8 cellular contexts compared by ENCODE assay signal in genomic region chr1:150515328-150516049, GRCh38. TPM values are rescaled to one million over a fixed set of nuclear protein-coding genes. Genes with fewer than 3 reads are reported as not detected.
DNase-seq lines count a peak whose midpoint lies in the region; ATAC-seq and TF ChIP-seq lines count a peak whose summit lies in the region.

Gene FALEC (plus strand): TSS chr1:150515752.

- no peaks in the 10 kb centered on the region for H3K9me3 ChIP-seq in IMR-90 (ENCODE audit: control insufficient read depth, insufficient read depth, low read length)
- no peaks in the 10 kb centered on the region for H3K9me3 ChIP-seq in OCI-LY7 (ENCODE audit: low read length)
- no peaks in the 10 kb centered on the region for H3K9me3 ChIP-seq in mucosa of rectum (ENCODE audit: control insufficient read depth in 2 of 2, low read length in 2 of 2)

- peak; percentile 90 for ATAC-seq in GM21528 (IDR thresholded peaks at IDR 0.05; ENCODE audit: low FRiP score, unreplicated experiment)
- ATAC-seq in IMR-90 (ENCODE audit: low read depth), result peak; percentile 99

- H4K5ac ChIP-seq in IMR-90 (ENCODE audit: low read depth, low read length), result peak within 1 kb of the TSS; percentile 6

- DNase-seq in DMS 273 treated with DMSO at 0.1 percent for 48 hours (lab: John Stamatoyannopoulos, UW), result peak; percentile 100
- peak; percentile 93 for DNase-seq in IMR-90
- peak; percentile 95 for DNase-seq in OCI-LY7 (ENCODE audit: low spot score)
- DNase-seq in activated T-cell treated with anti-CD3 and anti-CD28 coated beads for 4 hours, result peak; percentile 79
- DNase-seq in epithelial cell of proximal tubule (ENCODE audit: low read depth), result no peak
- DNase-seq in stimulated activated CD8-positive, alpha-beta memory T cell treated with anti-CD3 and anti-CD28 coated beads, Interleukin-4, amount 100 ng/mL, for 4 hours (ENCODE audit: low read depth in 2 of 2, low spot score in 1 of 2), result peak; percentile 71 to 84

- BruUV-seq in IMR-90 (replicated peaks; lab: Mats Ljungman, UMichigan), result no TSS peak
- BruUV-seq in OCI-LY7 (replicated peaks; lab: Mats Ljungman, UMichigan), result no TSS peak

- H3K18ac ChIP-seq in IMR-90 (ENCODE audit: low read depth, low read length), result peak within 1 kb of the TSS; percentile 8; the same call in 1 of the 2 replicates

- H3K27me3 ChIP-seq in IMR-90 (ENCODE audit: control insufficient read depth, insufficient read depth, low read length), result no peaks in the 10 kb centered on the region
- H3K27me3 ChIP-seq in mucosa of rectum (ENCODE audit: control insufficient read depth in 2 of 2, insufficient read depth in 2 of 2, low read length in 2 of 2), result no peaks in the 10 kb centered on the region

- intact Hi-C loops in IMR-90 (cut with micrococcal nuclease), result loop anchor here (5.0 kb wide), 1 partner anchor 193 kb away; the partner anchor contains the start of gene PRPF3
- intact Hi-C loops in OCI-LY7 (cut with micrococcal nuclease; ENCODE audit: unreplicated experiment), result loop anchor here (1.0 kb wide), 1 partner anchor 51 kb away; no protein-coding TSS in a partner anchor

- peak within 1 kb of the TSS; percentile 67 to 92 for H4K8ac ChIP-seq in IMR-90 (ENCODE audit: low read depth in 2 of 2, low read length in 2 of 2)

- H3K56ac ChIP-seq in IMR-90 (ENCODE audit: extremely low read depth, insufficient read depth, low read length), result peak within 1 kb of the TSS; percentile 67

- H3K9me2 ChIP-seq in OCI-LY7 (ENCODE audit: insufficient read depth, low read length), result no peaks in the 10 kb centered on the region

- H3K79me2 ChIP-seq in OCI-LY7 (ENCODE audit: insufficient read depth, low read depth, low read length), result no peaks in the 10 kb centered on the region

- peak within 1 kb of the TSS; percentile 89 for H3K4ac ChIP-seq in IMR-90 (ENCODE audit: low read depth, low read length)

- peak within 1 kb of the TSS; percentile 40 for H2AK5ac ChIP-seq in IMR-90 (ENCODE audit: low read depth, low read length)

- H2BK15ac ChIP-seq in IMR-90 (ENCODE audit: low read depth, low read length), result peak within 1 kb of the TSS; percentile 23; the same call in 1 of the 3 replicates

- TF ChIP-seq POLR2A in IMR-90 (IDR thresholded peaks at IDR 0.05; ENCODE audit: low read depth, low read length), result 0 out of 2 replicates have a peak, but pooled peaks have one; percentile 7

- H3K4me2 ChIP-seq in IMR-90 (ENCODE audit: low read depth, low read length), result peak within 1 kb of the TSS; percentile 86
- H3K4me2 ChIP-seq in OCI-LY7 (ENCODE audit: low read length), result peak within 1 kb of the TSS; percentile 76

- peak within 1 kb of the TSS; percentile 61 for H2BK20ac ChIP-seq in IMR-90 (ENCODE audit: low read depth, low read length)

- in situ Hi-C loops in IMR-90 (cut with MboI; ENCODE audit: low sequenced_read_pairs), result no loop called here

- H3K79me1 ChIP-seq in IMR-90 (ENCODE audit: low read depth in 1 of 2, low read length in 2 of 2), result peaks cover 5 to 41% of the 10 kb centered on the region in 2 experiments; a peak in 3 of 4 replicates

- WGBS in IMR-90 (ENCODE audit: extremely low coverage in 2 of 2, insufficient read length in 1 of 2), 2 experiments, result 4% methylated on average over 16 of the region's 54 CpGs; no CpG with 5 or more reads in 1 of the 2 experiments

- peak within 1 kb of the TSS; percentile 95 for H3K14ac ChIP-seq in IMR-90 (replicated peaks; ENCODE audit: low read depth, low read length)

- POLR2A ChIA-PET in IMR-90 (lab: Charles Lee; ENCODE audit: unreplicated experiment), result interaction anchor here (1.7 kb wide), 1 partner anchor 259 kb away, joined by 5 read pairs; no protein-coding TSS in a partner anchor
- POLR2A ChIA-PET in OCI-LY7 (lab: Charles Lee), result interaction anchor here (0.8 to 2.2 kb wide), 5 partner anchors 13 to 182 kb away, joined by 3 to 8 read pairs (median 4); partner anchors contain the start of genes GOLPH3L and TARS2

- dilution Hi-C loops in IMR-90 (cut with HindIII; ENCODE audit: low sequenced_read_pairs, unreplicated experiment), result no loop called here

- no peak for TF ChIP-seq RAD21 in IMR-90 (IDR thresholded peaks at IDR 0.05; ENCODE audit: low read length)

- H2AFZ ChIP-seq in IMR-90 (replicated peaks; ENCODE audit: low read length, poor library complexity) (peak within 1 kb of the TSS; percentile 98), OCI-LY7 (ENCODE audit: low read length) (peak within 1 kb of the TSS; percentile 70)

- H2BK120ac ChIP-seq in IMR-90 (ENCODE audit: low read depth, low read length), result peak within 1 kb of the TSS; percentile 83

- H4K91ac ChIP-seq in IMR-90 (ENCODE audit: insufficient read depth, low read depth, low read length), result peak within 1 kb of the TSS; percentile 82

- peak within 1 kb of the TSS; percentile 83 for H2AK9ac ChIP-seq in IMR-90 (replicated peaks; ENCODE audit: low read depth, low read length, poor library complexity)

- peaks cover 17% of the 10 kb centered on the region for H3K9me1 ChIP-seq in IMR-90 (ENCODE audit: insufficient read depth, low read length)

- H3K36me3 ChIP-seq in IMR-90 (ENCODE audit: control insufficient read depth, insufficient read depth, low read length) (peaks cover 23% of the 10 kb centered on the region), OCI-LY7 (ENCODE audit: insufficient read depth, low read length) (no peaks in the 10 kb centered on the region), mucosa of rectum (ENCODE audit: control insufficient read depth in 2 of 2, insufficient read depth in 2 of 2, low read length in 2 of 2) (peaks cover 3 to 4% of the 10 kb centered on the region in 2 donors)

- H3K27ac ChIP-seq in IMR-90 (ENCODE audit: insufficient read depth, low read length) (peak within 1 kb of the TSS; percentile 72), OCI-LY7 (ENCODE audit: low read depth, low read length, poor library complexity, severe bottlenecking) (peak within 1 kb of the TSS; percentile 29), mucosa of rectum (ENCODE audit: low read depth in 2 of 2, low read length in 2 of 2) (peak within 1 kb of the TSS; percentile 73 to 74)

- no peak for TF ChIP-seq CTCF in IMR-90 (conservative IDR thresholded peaks at IDR 0.05; ENCODE audit: low read depth, low read length)
- no peak for TF ChIP-seq CTCF in OCI-LY7 (conservative IDR thresholded peaks at IDR 0.05; ENCODE audit: low read length)
- no peak for TF ChIP-seq CTCF in epithelial cell of proximal tubule (conservative IDR thresholded peaks at IDR 0.05; ENCODE audit: low read depth, low read length)

- H3K4me3 ChIP-seq in IMR-90 (ENCODE audit: insufficient read depth, low read depth, low read length), result peak within 1 kb of the TSS; percentile 48
- peak within 1 kb of the TSS; percentile 65 for H3K4me3 ChIP-seq in OCI-LY7 (ENCODE audit: low read depth, low read length, poor library complexity, severe bottlenecking)
- peak within 1 kb of the TSS; percentile 72 for H3K4me3 ChIP-seq in epithelial cell of proximal tubule (ENCODE audit: low read depth, low read length)
- peak within 1 kb of the TSS; percentile 65 to 88 for H3K4me3 ChIP-seq in mucosa of rectum (ENCODE audit: low read length in 2 of 2)

- H3K4me1 ChIP-seq in IMR-90 (ENCODE audit: control insufficient read depth, insufficient read depth, low read length) (peaks cover 6% of the 10 kb centered on the region), OCI-LY7 (ENCODE audit: insufficient read depth, low read length, poor library complexity, severe bottlenecking) (peaks cover 29% of the 10 kb centered on the region), mucosa of rectum (ENCODE audit: control insufficient read depth in 2 of 2, insufficient read depth in 2 of 2, low read length in 2 of 2) (peaks cover 6 to 11% of the 10 kb centered on the region in 2 donors)

- peak within 1 kb of the TSS; percentile 98 for H3K23ac ChIP-seq in IMR-90 (ENCODE audit: low read depth, low read length)

- peak within 1 kb of the TSS; percentile 72 for H2BK5ac ChIP-seq in IMR-90 (ENCODE audit: low read depth, low read length, poor library complexity, severe bottlenecking)

- H4K20me1 ChIP-seq in IMR-90 (ENCODE audit: insufficient read depth, low read length) (no peaks in the 10 kb centered on the region), OCI-LY7 (ENCODE audit: insufficient read depth, low read length) (no peaks in the 10 kb centered on the region)

- CTCF ChIA-PET in IMR-90 (lab: Yijun Ruan, JAX), result interaction anchor here (0.6 to 3.0 kb wide), 4 partner anchors 13 to 353 kb away, joined by 3 to 13 read pairs (median 8); no protein-coding TSS in a partner anchor
- CTCF ChIA-PET in OCI-LY7 (lab: Charles Lee; ENCODE audit: unreplicated experiment), result interaction anchor here (0.6 to 1.2 kb wide), 2 partner anchors 10 to 45 kb away, joined by 4 read pairs; no protein-coding TSS in a partner anchor

- H3K9ac ChIP-seq in IMR-90 (ENCODE audit: low read depth, low read length), result peak within 1 kb of the TSS; percentile 45
- peak within 1 kb of the TSS; percentile 49 to 83 for H3K9ac ChIP-seq in mucosa of rectum (ENCODE audit: low read depth in 1 of 2, low read length in 2 of 2)

TF ChIP-seq in IMR-90, 13 proteins besides CTCF, POLR2A, EP300 and RAD21:
- TF ChIP-seq FOS (IDR thresholded peaks at IDR 0.05; ENCODE audit: low read depth, low read length), result no peak
- peak; percentile 39 for TF ChIP-seq MAZ (IDR thresholded peaks at IDR 0.05; ENCODE audit: borderline replicate concordance, low read depth, low read length)

RNA-seq across cellular contexts. Expression of gene FALEC, which starts in this region (rescaled TPM):
- total RNA-seq in IMR-90 (2012; rRNA removed) (not detected in 2 replicates), OCI-LY7 (2022) (1.9 and 2.7 TPM in 2 replicates), epithelial cell of proximal tubule (not detected in 2 replicates)
- polyA plus RNA-seq in IMR-90 (2012; rRNA removed), result 0.26 TPM in 1 of 2 replicates, not detected in the other
- polyA plus RNA-seq in IMR-90 (2012; cell fraction: cytosol; rRNA removed), result 0.12 TPM in 1 of 2 replicates, not detected in the other
- polyA plus RNA-seq in IMR-90 (2012; cell fraction: nucleus; rRNA removed; ENCODE audit: low replicate concordance), result not detected in 2 replicates
- total RNA-seq in OCI-LY7 (2014; rRNA removed; shearing (Covaris generic)), result 0.47 and 2.8 TPM in 2 replicates

Comparison
In these comparisons a context has a peak if more than half of its experiments do, and no peak if none do; other contexts are left out.
1. Peak in DNase-seq, ATAC-seq, H3K4me3 ChIP-seq, H3K27ac ChIP-seq, H3K9ac ChIP-seq and H3K4me2 ChIP-seq in IMR-90; RNA of the gene not detected or under 1 TPM.